ENCODE assay signal across 23 cellular contexts in the genomic region with DNA sequence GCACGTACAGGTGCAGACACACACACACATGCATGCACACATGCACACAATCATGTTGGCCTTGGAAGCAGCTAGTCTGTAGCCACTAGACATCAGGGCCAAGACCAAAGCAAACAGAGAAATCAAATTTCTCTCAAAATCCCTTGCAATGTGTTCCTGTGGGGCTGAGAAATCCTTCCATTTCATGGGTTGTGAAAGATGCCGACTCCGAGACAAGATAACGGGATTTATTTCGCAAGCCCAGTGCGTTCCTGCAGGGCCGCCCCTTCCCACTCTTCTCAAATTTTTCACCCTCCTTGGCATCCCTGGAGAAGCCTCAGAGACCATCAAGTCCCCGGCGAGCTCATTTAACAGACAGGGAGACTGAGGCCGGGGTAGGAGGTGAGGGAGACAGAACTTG.
DNase-seq lines count a peak whose midpoint lies in the region; ATAC-seq and TF ChIP-seq lines count a peak whose summit lies in the region.
"Had no signal": no experiment of that assay in that cellular context is flagged by ENCODE, and none has a peak within 500 bp of the region (broad histone marks: within the 10 kb centered on the region; RNA-seq: fewer than 3 reads in every experiment).

No MANE protein-coding gene starts in this region.

- H3K9me3 ChIP-seq in SJCRH30 (replicated peaks): no peaks in the 10 kb centered on the region; the same call in 1 of the 2 replicates
- H3K9me3 ChIP-seq: Peyer's patch had no signal

- POLR2A ChIA-PET in GM10248 (lab: Yijun Ruan, JAX): no interaction called here

- H3K4me3 ChIP-seq in SJCRH30 (no peak overlapping the region), fibroblast of villous mesenchyme (ENCODE audit: low read depth, low read length) (no peak overlapping the region)
- H3K4me3 ChIP-seq: A549, GM12878, GM23248, MG63, Peyer's patch, SK-N-MC had no signal

- peaks cover 11% of the 10 kb centered on the region for H3K9me3 Mint-ChIP-seq in mesothelial cell of epicardium
- H3K9me3 Mint-ChIP-seq: CD4-positive, alpha-beta T cell had no signal

- DNase-seq in SJCRH30: no peak
- peak; percentile 33 for DNase-seq in fibroblast of villous mesenchyme (ENCODE audit: low read depth)
- no peak for DNase-seq in mesothelial cell of epicardium (ENCODE audit: low spot score in 2 of 2, unreplicated experiment in 2 of 2)
- DNase-seq in sciatic nerve (ENCODE audit: low spot score): no peak
- no peak for DNase-seq in GM10248 (ENCODE audit: extremely low spot score)
- no peak for DNase-seq in NCI-H187 (lab: John Stamatoyannopoulos, UW)
- DNase-seq: Caco-2; CD4-positive, alpha-beta T cell; DMS153; GF-D8; GM23248; Kasumi-1; MG63; NCI-H1092; NCI-H146; NCI-H2081; NK-92 treated with Interleukin-12 subunit alpha and Interleukin-12 subunit beta, amount 100 ng/mL, for 24 hours; Peyer's patch had no signal

- H3K4me1 Mint-ChIP-seq in mesothelial cell of epicardium: peaks cover 35% of the 10 kb centered on the region

- H3K27me3 Mint-ChIP-seq in mesothelial cell of epicardium (ENCODE audit: low read depth): no peaks in the 10 kb centered on the region

- intact Hi-C loops in sciatic nerve (cut with DNase I): no loop called here

- peak overlapping the region; percentile 84 for H3K27ac ChIP-seq in SJCRH30
- H3K27ac ChIP-seq: A549, GM23248, SK-N-MC had no signal

- peaks cover 44% of the 10 kb centered on the region for H3K4me1 ChIP-seq in SJCRH30
- H3K4me1 ChIP-seq: A549 had no signal

- H3K27me3 ChIP-seq in SJCRH30: no peaks in the 10 kb centered on the region
- H3K27me3 ChIP-seq: MG63, Peyer's patch had no signal

- ATAC-seq in sciatic nerve: peak; percentile 44
- no peak for ATAC-seq in HG03457 (IDR thresholded peaks at IDR 0.05; ENCODE audit: unreplicated experiment)
- ATAC-seq: A549, GM12878, HCT116 had no signal

- no peaks in the 10 kb centered on the region for H3K36me3 ChIP-seq in SJCRH30
- H3K36me3 ChIP-seq: MG63, Peyer's patch had no signal

- CTCF ChIA-PET in GM10248 (lab: Yijun Ruan, JAX): no interaction called here

- H3K27ac Mint-ChIP-seq in mesothelial cell of epicardium: peak overlapping the region; percentile 10
- H3K27ac Mint-ChIP-seq: CD4-positive, alpha-beta T cell had no signal

- H3K36me3 Mint-ChIP-seq in mesothelial cell of epicardium: peaks cover 4% of the 10 kb centered on the region

- no peak overlapping the region for H3K4me3 Mint-ChIP-seq in mesothelial cell of epicardium
- H3K4me3 Mint-ChIP-seq: CD4-positive, alpha-beta T cell had no signal

- TF ChIP-seq CTCF in fibroblast of villous mesenchyme (IDR thresholded peaks at IDR 0.05; ENCODE audit: insufficient read depth, low read depth, low read length) (no peak), mesothelial cell of epicardium (IDR thresholded peaks at IDR 0.05; ENCODE audit: unreplicated experiment) (no peak), GM10248 (IDR thresholded peaks at IDR 0.05; ENCODE audit: control extremely low read depth, extremely low read depth, low read depth, missing control alignments) (no peak)
